Comparison of ENCODE assay signal across 13 cellular contexts in genomic region chr5:78530342-78531096, GRCh38.
A peak's percentile ranks its signal among the peaks of the same experiment; 100 is the strongest.
DNase-seq lines count a peak whose midpoint lies in the region; ATAC-seq, FAIRE-seq and TF ChIP-seq lines count a peak whose summit lies in the region.
"Had no signal": no experiment of that assay in that cellular context is flagged by ENCODE, and none has a peak within 500 bp of the region (broad histone marks: within the 10 kb centered on the region; RNA-seq: fewer than 3 reads in every experiment).

No MANE protein-coding gene starts in this region.

- no peak overlapping the region for H2AFZ ChIP-seq in keratinocyte (ENCODE audit: control insufficient read depth, low read length)

- peak overlapping the region; percentile 58 for H3K9ac ChIP-seq in keratinocyte (ENCODE audit: control insufficient read depth, extremely low read depth, insufficient read depth, low read length)

- peak; percentile 48 for ATAC-seq in HG02798 (IDR thresholded peaks at IDR 0.05; ENCODE audit: poor library complexity, unreplicated experiment)
- ATAC-seq in HG03135 (IDR thresholded peaks at IDR 0.05; ENCODE audit: unreplicated experiment): no peak

- H3K9me3 ChIP-seq in keratinocyte (ENCODE audit: control insufficient read depth, low read depth, low read length) (no peaks in the 10 kb centered on the region), Peyer's patch (no peaks in the 10 kb centered on the region)
- H3K9me3 ChIP-seq: testis had no signal

- H3K4me3 ChIP-seq in keratinocyte (ENCODE audit: control insufficient read depth in 2 of 3, extremely low read depth in 1 of 3, insufficient read depth in 2 of 3, low read depth in 1 of 3, low read length in 3 of 3) (no peak overlapping the region), Peyer's patch (no peak overlapping the region)
- H3K4me3 ChIP-seq: testis had no signal

- peak; percentile 67 for FAIRE-seq in keratinocyte (lab: Jason Lieb, UNC)

- H3K27me3 ChIP-seq in keratinocyte (ENCODE audit: control insufficient read depth, extremely low read depth, insufficient read depth, low read length): no peaks in the 10 kb centered on the region
- H3K27me3 ChIP-seq in Peyer's patch: no peaks in the 10 kb centered on the region
- H3K27me3 ChIP-seq: testis had no signal

- DNase-seq in A172 (ENCODE audit: low spot score): peak; percentile 95
- DNase-seq in astrocyte of the hippocampus (ENCODE audit: low read depth, low spot score): peak; percentile 64
- peak; percentile 84 for DNase-seq in keratinocyte (ENCODE audit: low read depth, low spot score)
- DNase-seq in Peyer's patch: no peak
- no peak for DNase-seq in effector CD4-positive, alpha-beta T cell
- no peak for DNase-seq in KG1 (lab: John Stamatoyannopoulos, UW)
- DNase-seq: activated T-cell treated with anti-CD3 and anti-CD28 coated beads for 4 hours; hypothalamus; NCI-H526; stimulated activated CD4-positive, alpha-beta T cell treated with anti-CD3 and anti-CD28 coated beads, Interleukin-4, amount 100 ng/mL, for 1 hour; testis had no signal

- peak overlapping the region; percentile 16 for H3K4me2 ChIP-seq in keratinocyte (ENCODE audit: control insufficient read depth, extremely low read depth, insufficient read depth, low read depth, low read length)

- peaks cover 51% of the 10 kb centered on the region for H3K4me1 ChIP-seq in keratinocyte (ENCODE audit: control insufficient read depth, extremely low read depth, insufficient read depth, low read length)
- peaks cover 0 to 16% (median 0%) of the 10 kb centered on the region in 4 donors for H3K4me1 ChIP-seq in Peyer's patch

- no peaks in the 10 kb centered on the region for H3K9me1 ChIP-seq in keratinocyte (ENCODE audit: control insufficient read depth, extremely low read depth, insufficient read depth, low read length)

- dilution Hi-C loops in keratinocyte (cut with MboI; ENCODE audit: extremely low pct_ligation_motif_present, low sequenced_read_pairs): no loop called here

- no peak for TF ChIP-seq POLR2A in Peyer's patch (IDR thresholded peaks at IDR 0.05)

- no peaks in the 10 kb centered on the region for H4K20me1 ChIP-seq in keratinocyte (ENCODE audit: control insufficient read depth, extremely low read depth, insufficient read depth, low read length)

- H3K27ac ChIP-seq in keratinocyte (ENCODE audit: control insufficient read depth, insufficient read depth, low read length) (peak overlapping the region; percentile 96), Peyer's patch (peak overlapping the region in 2 of 4 donors; percentile 56 to 57)
- H3K27ac ChIP-seq: testis had no signal

- H3K79me2 ChIP-seq in keratinocyte (ENCODE audit: control insufficient read depth, insufficient read depth, low read length): peaks cover 8% of the 10 kb centered on the region

- no peaks in the 10 kb centered on the region for H3K36me3 ChIP-seq in keratinocyte (ENCODE audit: control insufficient read depth in 2 of 2, extremely low read depth in 1 of 2, insufficient read depth in 2 of 2, low read length in 2 of 2)
- no peaks in the 10 kb centered on the region for H3K36me3 ChIP-seq in Peyer's patch

- TF ChIP-seq CTCF in keratinocyte (optimal IDR thresholded peaks at IDR 0.05 in 1 of 3, IDR thresholded peaks at IDR 0.05 in 1 of 3, conservative IDR thresholded peaks at IDR 0.05 in 1 of 3; ENCODE audit: extremely low read depth in 1 of 3, insufficient read depth in 2 of 3, low read length in 3 of 3): no peak
- TF ChIP-seq CTCF in Peyer's patch (IDR thresholded peaks at IDR 0.05): no peak

Comparison
In these comparisons a context has a peak if more than half of its experiments do, and no peak if none do; other contexts are left out.
1. DNase-seq: peak in A172 (single experiment), astrocyte of the hippocampus (single experiment) and keratinocyte (single experiment); none in Peyer's patch (0 of 3), effector CD4-positive, alpha-beta T cell (single experiment) and KG1 (single experiment).